ENCODE assay signal across 1 cellular context in genomic region chr16:720990-721764, GRCh38.
TF ChIP-seq lines count a peak whose summit lies in the region.

TSS of gene ANTKMT (plus strand) at chr16:721146. CDS start at chr16:721275, 129 bp downstream.

TF ChIP-seq in GM12878, 131 proteins besides CTCF, POLR2A, EP300 and RAD21 (continued from another document):
- TF ChIP-seq IRF5 (IDR thresholded peaks at IDR 0.05; ENCODE audit: borderline replicate concordance) (no peak), NFYA (IDR thresholded peaks at IDR 0.05; ENCODE audit: borderline replicate concordance, low read depth, low read length) (no peak), NR2F1 (conservative IDR thresholded peaks at IDR 0.05) (peak; percentile 86)
